In genomic region chr3:157134620-157135191, GRCh38 we compare ENCODE assay signal across 8 cellular contexts. TPM values are rescaled to one million over a fixed set of nuclear protein-coding genes. Genes with fewer than 3 reads are reported as not detected.
DNase-seq lines count a peak whose midpoint lies in the region; ATAC-seq and TF ChIP-seq lines count a peak whose summit lies in the region.

No MANE protein-coding gene starts in this region.

- H3K4me1 ChIP-seq in thoracic aorta (ENCODE audit: control insufficient read depth in 1 of 2, low read depth in 2 of 2) = peaks cover 31 to 70% of the 10 kb centered on the region in 2 donors

- intact Hi-C loops in activated CD4-positive, alpha-beta T cell treated with anti-CD3 and anti-CD28 coated beads, Interleukin-2, amount 10 ng/mL, durations not matched to agents 24 days and 14 days (cut with micrococcal nuclease) = no loop called here

- no peaks in the 10 kb centered on the region for H3K27me3 ChIP-seq in thoracic aorta (replicated peaks; ENCODE audit: insufficient read depth)

- ATAC-seq in HG03378 (IDR thresholded peaks at IDR 0.05; ENCODE audit: unreplicated experiment) = peak; percentile 60
- ATAC-seq in thoracic aorta (ENCODE audit: insufficient number of reproducible peaks, low FRiP score, low read depth) = no peak

- H3K4me3 ChIP-seq in coronary artery = no peak overlapping the region
- no peak overlapping the region for H3K4me3 ChIP-seq in thoracic aorta

- H3K27ac Mint-ChIP-seq in activated CD4-positive, alpha-beta T cell treated with anti-CD3 and anti-CD28 coated beads, Interleukin-2, amount 10 ng/mL, durations not matched to agents 24 days and 14 days = peak overlapping the region; percentile 59

- H3K9me3 ChIP-seq in thoracic aorta = no peaks in the 10 kb centered on the region

- DNase-seq in activated CD4-positive, alpha-beta T cell treated with anti-CD3 and anti-CD28 coated beads, Interleukin-2, amount 10 ng/mL, durations not matched to agents 24 days and 14 days = peak; percentile 86
- DNase-seq in activated CD4-positive, alpha-beta T cell treated with anti-CD3 and anti-CD28 coated beads for 4 hours = no peak
- DNase-seq in coronary artery (ENCODE audit: low spot score) (no peak), thoracic aorta (ENCODE audit: low spot score) (peak; percentile 48), middle frontal gyrus (ENCODE audit: extremely low spot score, low spot score) (no peak), NK-92 (lab: John Stamatoyannopoulos, UW; ENCODE audit: unreplicated experiment) (no peak), NCI-H524 treated with DMSO at 0.1 percent for 48 hours (lab: John Stamatoyannopoulos, UW) (no peak)

- H3K9me3 Mint-ChIP-seq in activated CD4-positive, alpha-beta T cell treated with anti-CD3 and anti-CD28 coated beads, Interleukin-2, amount 10 ng/mL, durations not matched to agents 24 days and 14 days = no peaks in the 10 kb centered on the region

- no peaks in the 10 kb centered on the region for H3K27me3 Mint-ChIP-seq in activated CD4-positive, alpha-beta T cell treated with anti-CD3 and anti-CD28 coated beads, Interleukin-2, amount 10 ng/mL, durations not matched to agents 24 days and 14 days

- H3K4me3 Mint-ChIP-seq in activated CD4-positive, alpha-beta T cell treated with anti-CD3 and anti-CD28 coated beads, Interleukin-2, amount 10 ng/mL, durations not matched to agents 24 days and 14 days = peak overlapping the region; percentile 34

- H3K36me3 Mint-ChIP-seq in activated CD4-positive, alpha-beta T cell treated with anti-CD3 and anti-CD28 coated beads, Interleukin-2, amount 10 ng/mL, durations not matched to agents 24 days and 14 days (ENCODE audit: low read depth) = peaks cover 21% of the 10 kb centered on the region

- peaks cover 72% of the 10 kb centered on the region for H3K4me1 Mint-ChIP-seq in activated CD4-positive, alpha-beta T cell treated with anti-CD3 and anti-CD28 coated beads, Interleukin-2, amount 10 ng/mL, durations not matched to agents 24 days and 14 days

- no peaks in the 10 kb centered on the region for H3K36me3 ChIP-seq in thoracic aorta

- TF ChIP-seq CTCF in coronary artery (IDR thresholded peaks at IDR 0.05) (no peak), thoracic aorta (IDR thresholded peaks at IDR 0.05) (no peak)

- peak overlapping the region; percentile 8 to 73 for H3K27ac ChIP-seq in coronary artery
- peak overlapping the region; percentile 62 to 76 for H3K27ac ChIP-seq in thoracic aorta

RNA-seq across cellular contexts. Expression of gene CCNL1, which starts 25.2 kb away (rescaled TPM):
- total RNA-seq in activated CD4-positive, alpha-beta T cell treated with anti-CD3 and anti-CD28 coated beads, Interleukin-2, amount 10 ng/mL, durations not matched to agents 24 days and 14 days = 171 and 172 TPM in 2 replicates
- 100 to 1,000 TPM; 210 to 387 TPM for total RNA-seq in thoracic aorta

Comparison
In these comparisons a context has a peak if more than half of its experiments do, and no peak if none do; other contexts are left out.
1. DNase-seq: peak in activated CD4-positive, alpha-beta T cell treated with anti-CD3 and anti-CD28 coated beads, Interleukin-2, amount 10 ng/mL, durations not matched to agents 24 days and 14 days (single experiment) and thoracic aorta (single experiment); none in activated CD4-positive, alpha-beta T cell treated with anti-CD3 and anti-CD28 coated beads for 4 hours (0 of 2), coronary artery (single experiment), middle frontal gyrus (single experiment), NK-92 (single experiment) and NCI-H524 treated with DMSO at 0.1 percent for 48 hours (single experiment).